17 cellular contexts compared by ENCODE assay signal in the genomic region with DNA sequence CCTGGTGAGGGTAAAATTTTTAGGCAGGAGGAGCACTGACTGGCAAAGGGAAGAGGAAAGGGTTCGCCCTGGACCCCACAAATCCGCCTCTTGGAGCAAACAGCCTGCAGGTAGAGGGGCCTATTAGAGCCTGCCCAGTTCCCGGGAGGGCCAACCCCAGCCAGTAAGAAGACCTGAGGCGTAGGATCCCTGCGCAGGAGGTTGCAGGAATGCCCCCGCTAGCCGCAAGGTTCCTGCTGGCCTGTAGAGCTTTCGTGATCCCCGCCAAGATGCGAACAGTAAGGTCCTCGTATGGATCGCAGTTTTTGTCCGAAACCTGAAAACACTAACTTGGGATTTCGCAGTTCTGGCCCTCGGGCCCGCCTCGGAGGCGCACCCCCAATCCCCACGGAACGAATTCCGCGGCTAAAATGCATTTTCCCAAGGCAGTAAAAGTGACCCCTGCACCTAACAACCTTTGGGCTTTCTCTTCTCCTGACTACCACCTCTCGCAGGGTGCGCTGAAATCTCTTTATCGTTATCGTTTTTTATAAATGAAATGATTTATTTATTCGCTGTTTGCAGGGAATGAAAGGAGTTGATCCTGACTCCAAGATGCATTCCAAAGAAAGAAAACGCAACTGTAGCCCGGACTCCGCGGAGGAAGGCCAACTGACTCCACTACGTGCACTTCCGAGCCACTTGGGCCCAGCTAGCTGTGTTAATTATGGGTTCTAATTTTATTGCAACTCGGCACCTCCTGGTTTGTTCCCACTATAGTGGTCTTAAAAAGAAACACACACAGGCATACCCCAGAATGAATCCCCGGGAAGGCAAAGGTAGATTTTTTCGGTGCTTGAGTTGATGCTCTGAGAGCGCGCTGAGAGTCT. TPM values are rescaled to one million over a fixed set of nuclear protein-coding genes. Genes with fewer than 3 reads are reported as not detected.
A peak's percentile ranks its signal among the peaks of the same experiment; 100 is the strongest.
DNase-seq lines count a peak whose midpoint lies in the region; ATAC-seq and TF ChIP-seq lines count a peak whose summit lies in the region.
"Had no signal": no experiment of that assay in that cellular context is flagged by ENCODE, and none has a peak within 500 bp of the region (broad histone marks: within the 10 kb centered on the region; RNA-seq: fewer than 3 reads in every experiment).

No MANE protein-coding gene starts in this region.

- TF ChIP-seq CTCF in GM23338 (conservative IDR thresholded peaks at IDR 0.05; ENCODE audit: low read depth in 2 of 2) (no peak), WTC11 (IDR thresholded peaks at IDR 0.05) (no peak)

- H2AFZ ChIP-seq in GM23338: peak overlapping the region; percentile 38; the same call in 1 of the 2 replicates
- H2AFZ ChIP-seq: PC-9 had no signal

- H3K4me1 ChIP-seq in GM23338 (ENCODE audit: insufficient read depth): peaks cover 38% of the 10 kb centered on the region

- CTCF ChIA-PET in WTC11 (lab: Charles Lee): interaction anchor here (0.9 to 6.4 kb wide), 7 partner anchors 12 to 288 kb away, joined by 5 to 44 read pairs (median 7); no protein-coding TSS in a partner anchor

- H3K4me1 Mint-ChIP-seq in GM23338: peaks cover 39% of the 10 kb centered on the region
- peaks cover 45% of the 10 kb centered on the region for H3K4me1 Mint-ChIP-seq in WTC11

- H3K27ac Mint-ChIP-seq in GM23338 (no peak overlapping the region), WTC11 (no peak overlapping the region)
- H3K27ac Mint-ChIP-seq: CD14-positive monocyte had no signal

- peak overlapping the region; percentile 46 for H3K4me2 ChIP-seq in GM23338
- H3K4me2 ChIP-seq: PC-9 had no signal

- H4K20me1 ChIP-seq in GM23338 (replicated peaks; ENCODE audit: insufficient read depth): peaks cover 56% of the 10 kb centered on the region

- DNase-seq in GM23338 (ENCODE audit: low spot score) (peak; percentile 78), WTC11 (ENCODE audit: low spot score) (peak; percentile 63), iPS-NIHi7 (ENCODE audit: extremely low spot score) (peak; percentile 52), retina (peak; percentile 68), NCI-H1694 (lab: John Stamatoyannopoulos, UW) (no peak), caudate nucleus (lab: John Stamatoyannopoulos, UW) (no peak)
- DNase-seq: AML-193, DMS 273 treated with DMSO at 0.1 percent for 48 hours, KG1, NCI-H1436 treated with DMSO at 0.1 percent for 48 hours, NCI-H2081, NCI-H510A treated with DMSO at 0.1 percent for 48 hours, NCI-H82, PC-9 had no signal

- POLR2A ChIA-PET in WTC11 (lab: Charles Lee): no interaction called here

- peak overlapping the region; percentile 51; the same call in 1 of the 3 replicates for H3K4me3 Mint-ChIP-seq in GM23338
- H3K4me3 Mint-ChIP-seq in WTC11: peak overlapping the region; percentile 36

- H3K36me3 ChIP-seq in GM23338 (ENCODE audit: insufficient read depth): no peaks in the 10 kb centered on the region

- H3K27me3 Mint-ChIP-seq in GM23338 (ENCODE audit: insufficient read depth, low read depth, poor library complexity): peaks cover 100% of the 10 kb centered on the region
- peaks cover 100% of the 10 kb centered on the region for H3K27me3 Mint-ChIP-seq in WTC11 (ENCODE audit: low read depth)

- no peak overlapping the region for H3K27ac ChIP-seq in GM23338 (ENCODE audit: low read depth)
- H3K27ac ChIP-seq in caudate nucleus (ENCODE audit: low read depth, low read length): no peak overlapping the region
- H3K27ac ChIP-seq: PC-9 had no signal

- no peaks in the 10 kb centered on the region for H3K79me2 ChIP-seq in GM23338 (replicated peaks; ENCODE audit: insufficient read depth)

- no peaks in the 10 kb centered on the region for H3K9me2 ChIP-seq in GM23338 (ENCODE audit: insufficient read depth)

- no peaks in the 10 kb centered on the region; the same call in 2 of the 3 replicates for H3K36me3 Mint-ChIP-seq in GM23338 (ENCODE audit: low read depth)
- no peaks in the 10 kb centered on the region for H3K36me3 Mint-ChIP-seq in WTC11

- ATAC-seq in GM23338 (peak; percentile 34), WTC11 (peak; percentile 10; the same call in 1 of the 2 replicates), HG03432 (IDR thresholded peaks at IDR 0.05; ENCODE audit: unreplicated experiment) (no peak), HG03139 (IDR thresholded peaks at IDR 0.05; ENCODE audit: unreplicated experiment) (no peak)

- H3K9me3 Mint-ChIP-seq in GM23338 (no peaks in the 10 kb centered on the region; the same call in 2 of the 3 replicates), WTC11 (no peaks in the 10 kb centered on the region)

- peaks cover 100% of the 10 kb centered on the region for H3K27me3 ChIP-seq in GM23338 (ENCODE audit: insufficient read depth)

- peaks cover 23% of the 10 kb centered on the region; the same call in 1 of the 2 replicates for H3F3A ChIP-seq in GM23338 (replicated peaks; ENCODE audit: low read depth)

- peak overlapping the region; percentile 56; the same call in 1 of the 2 replicates for H3K4me3 ChIP-seq in GM23338
- H3K4me3 ChIP-seq: PC-9 had no signal

TF ChIP-seq in GM23338, 12 proteins besides CTCF, POLR2A, EP300 and RAD21:
- TF ChIP-seq EZH2 (IDR thresholded peaks at IDR 0.05; ENCODE audit: low read depth, unreplicated experiment) (peak; percentile 93), NANOG (IDR thresholded peaks at IDR 0.05; ENCODE audit: borderline replicate concordance) (no peak), EZH2phosphoT487 (IDR thresholded peaks at IDR 0.05; ENCODE audit: unreplicated experiment) (peak; percentile 71)
TF ChIP-seq in GM23338: peak in this region for 2.

TF ChIP-seq in WTC11, 78 proteins besides CTCF, POLR2A, EP300 and RAD21:
- TF ChIP-seq, protein P1, sequence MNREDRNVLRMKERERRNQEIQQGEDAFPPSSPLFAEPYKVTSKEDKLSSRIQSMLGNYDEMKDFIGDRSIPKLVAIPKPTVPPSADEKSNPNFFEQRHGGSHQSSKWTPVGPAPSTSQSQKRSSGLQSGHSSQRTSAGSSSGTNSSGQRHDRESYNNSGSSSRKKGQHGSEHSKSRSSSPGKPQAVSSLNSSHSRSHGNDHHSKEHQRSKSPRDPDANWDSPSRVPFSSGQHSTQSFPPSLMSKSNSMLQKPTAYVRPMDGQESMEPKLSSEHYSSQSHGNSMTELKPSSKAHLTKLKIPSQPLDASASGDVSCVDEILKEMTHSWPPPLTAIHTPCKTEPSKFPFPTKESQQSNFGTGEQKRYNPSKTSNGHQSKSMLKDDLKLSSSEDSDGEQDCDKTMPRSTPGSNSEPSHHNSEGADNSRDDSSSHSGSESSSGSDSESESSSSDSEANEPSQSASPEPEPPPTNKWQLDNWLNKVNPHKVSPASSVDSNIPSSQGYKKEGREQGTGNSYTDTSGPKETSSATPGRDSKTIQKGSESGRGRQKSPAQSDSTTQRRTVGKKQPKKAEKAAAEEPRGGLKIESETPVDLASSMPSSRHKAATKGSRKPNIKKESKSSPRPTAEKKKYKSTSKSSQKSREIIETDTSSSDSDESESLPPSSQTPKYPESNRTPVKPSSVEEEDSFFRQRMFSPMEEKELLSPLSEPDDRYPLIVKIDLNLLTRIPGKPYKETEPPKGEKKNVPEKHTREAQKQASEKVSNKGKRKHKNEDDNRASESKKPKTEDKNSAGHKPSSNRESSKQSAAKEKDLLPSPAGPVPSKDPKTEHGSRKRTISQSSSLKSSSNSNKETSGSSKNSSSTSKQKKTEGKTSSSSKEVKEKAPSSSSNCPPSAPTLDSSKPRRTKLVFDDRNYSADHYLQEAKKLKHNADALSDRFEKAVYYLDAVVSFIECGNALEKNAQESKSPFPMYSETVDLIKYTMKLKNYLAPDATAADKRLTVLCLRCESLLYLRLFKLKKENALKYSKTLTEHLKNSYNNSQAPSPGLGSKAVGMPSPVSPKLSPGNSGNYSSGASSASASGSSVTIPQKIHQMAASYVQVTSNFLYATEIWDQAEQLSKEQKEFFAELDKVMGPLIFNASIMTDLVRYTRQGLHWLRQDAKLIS (CRISPR knock-in tag; IDR thresholded peaks at IDR 0.05; ENCODE audit: borderline replicate concordance): no peak
- TF ChIP-seq, protein P2, sequence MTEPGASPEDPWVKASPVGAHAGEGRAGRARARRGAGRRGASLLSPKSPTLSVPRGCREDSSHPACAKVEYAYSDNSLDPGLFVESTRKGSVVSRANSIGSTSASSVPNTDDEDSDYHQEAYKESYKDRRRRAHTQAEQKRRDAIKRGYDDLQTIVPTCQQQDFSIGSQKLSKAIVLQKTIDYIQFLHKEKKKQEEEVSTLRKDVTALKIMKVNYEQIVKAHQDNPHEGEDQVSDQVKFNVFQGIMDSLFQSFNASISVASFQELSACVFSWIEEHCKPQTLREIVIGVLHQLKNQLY (CRISPR knock-in tag; IDR thresholded peaks at IDR 0.05): no peak
- TF ChIP-seq, protein P3, sequence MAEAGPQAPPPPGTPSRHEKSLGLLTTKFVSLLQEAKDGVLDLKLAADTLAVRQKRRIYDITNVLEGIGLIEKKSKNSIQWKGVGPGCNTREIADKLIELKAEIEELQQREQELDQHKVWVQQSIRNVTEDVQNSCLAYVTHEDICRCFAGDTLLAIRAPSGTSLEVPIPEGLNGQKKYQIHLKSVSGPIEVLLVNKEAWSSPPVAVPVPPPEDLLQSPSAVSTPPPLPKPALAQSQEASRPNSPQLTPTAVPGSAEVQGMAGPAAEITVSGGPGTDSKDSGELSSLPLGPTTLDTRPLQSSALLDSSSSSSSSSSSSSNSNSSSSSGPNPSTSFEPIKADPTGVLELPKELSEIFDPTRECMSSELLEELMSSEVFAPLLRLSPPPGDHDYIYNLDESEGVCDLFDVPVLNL (CRISPR knock-in tag; IDR thresholded peaks at IDR 0.05; ENCODE audit: borderline replicate concordance, low read depth): no peak
- TF ChIP-seq NR2C2 (CRISPR knock-in tag; IDR thresholded peaks at IDR 0.05) (no peak), MXD4 (CRISPR knock-in tag; IDR thresholded peaks at IDR 0.05; ENCODE audit: borderline replicate concordance) (no peak), ZNF671 (CRISPR knock-in tag; IDR thresholded peaks at IDR 0.05) (no peak), NR3C1 (CRISPR knock-in tag; conservative IDR thresholded peaks at IDR 0.05; ENCODE audit: low read depth) (no peak), PRRX2 (CRISPR knock-in tag; IDR thresholded peaks at IDR 0.05) (no peak)

RNA-seq across cellular contexts. Expression of a gene that starts 7.2 kb away (rescaled TPM):
- total RNA-seq in GM23338 (2014; rRNA removed; shearing (Covaris generic)): not detected in 2 replicates
- polyA plus RNA-seq in GM23338 (2016; fragmentation: Nextera tagmentation; extraction: Ambion mirVana): 0.37 and 0.74 TPM in 2 replicates
- total RNA-seq in WTC11 (2021): not detected in 3 replicates
- polyA plus RNA-seq: CD14-positive monocyte had no signal

Comparison
In these comparisons a context has a peak if more than half of its experiments do, and no peak if none do; other contexts are left out.
1. ATAC-seq: peak in GM23338 (single experiment) and WTC11 (single experiment); none in HG03432 (single experiment) and HG03139 (single experiment).
2. DNase-seq: peak in GM23338 (single experiment), WTC11 (single experiment), iPS-NIHi7 (single experiment) and retina (single experiment); none in NCI-H1694 (single experiment) and caudate nucleus (0 of 61).